1 cellular context compared by ENCODE assay signal in the genomic region with DNA sequence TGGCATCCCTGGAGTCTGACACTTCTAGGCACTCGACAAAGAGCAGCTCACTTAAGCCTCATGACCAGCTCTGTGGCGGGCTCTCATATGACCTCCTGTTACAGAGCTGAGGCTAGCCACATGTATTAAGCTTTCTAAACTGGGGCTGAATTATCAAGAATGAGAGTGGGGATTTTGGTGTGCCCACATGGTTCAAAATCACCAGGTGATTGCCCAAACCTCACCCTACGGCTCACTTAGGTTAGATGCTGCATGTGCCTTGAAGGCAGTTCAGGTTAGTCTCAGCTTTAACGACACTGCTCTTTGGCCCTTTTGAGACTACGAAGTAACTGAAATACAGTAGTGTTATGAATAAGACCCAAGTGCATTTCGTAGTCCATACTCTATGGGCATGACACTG.
TF ChIP-seq lines count a peak whose summit lies in the region.

No MANE protein-coding gene starts in this region.

TF ChIP-seq in GM12878, 131 proteins besides CTCF, POLR2A, EP300 and RAD21 (continued from another document):
- TF ChIP-seq, protein P1, sequence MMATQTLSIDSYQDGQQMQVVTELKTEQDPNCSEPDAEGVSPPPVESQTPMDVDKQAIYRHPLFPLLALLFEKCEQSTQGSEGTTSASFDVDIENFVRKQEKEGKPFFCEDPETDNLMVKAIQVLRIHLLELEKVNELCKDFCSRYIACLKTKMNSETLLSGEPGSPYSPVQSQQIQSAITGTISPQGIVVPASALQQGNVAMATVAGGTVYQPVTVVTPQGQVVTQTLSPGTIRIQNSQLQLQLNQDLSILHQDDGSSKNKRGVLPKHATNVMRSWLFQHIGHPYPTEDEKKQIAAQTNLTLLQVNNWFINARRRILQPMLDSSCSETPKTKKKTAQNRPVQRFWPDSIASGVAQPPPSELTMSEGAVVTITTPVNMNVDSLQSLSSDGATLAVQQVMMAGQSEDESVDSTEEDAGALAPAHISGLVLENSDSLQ (IDR thresholded peaks at IDR 0.05), result no peak
- TF ChIP-seq NR2C1 (IDR thresholded peaks at IDR 0.05) (no peak), SMC3 (IDR thresholded peaks at IDR 0.05; ENCODE audit: borderline replicate concordance, low read length) (no peak), CBX5 (IDR thresholded peaks at IDR 0.05; ENCODE audit: low read depth) (no peak), SIN3A (IDR thresholded peaks at IDR 0.05; ENCODE audit: low read depth, low read length) (no peak), IKZF1 (conservative IDR thresholded peaks at IDR 0.05) (0 out of 2 replicates have a peak, but pooled peaks have one; percentile 20), NFXL1 (IDR thresholded peaks at IDR 0.05; ENCODE audit: borderline replicate concordance) (no peak), RFX5 (IDR thresholded peaks at IDR 0.05; ENCODE audit: low read depth, low read length) (no peak), MEF2B (IDR thresholded peaks at IDR 0.05; ENCODE audit: partially characterized antibody, poor library complexity, severe bottlenecking) (peak; percentile 16), CHD4 (IDR thresholded peaks at IDR 0.05) (no peak), CBFB (IDR thresholded peaks at IDR 0.05; ENCODE audit: low read depth) (no peak), NR2F1 (conservative IDR thresholded peaks at IDR 0.05) (peak; percentile 50), CREB1 (IDR thresholded peaks at IDR 0.05; ENCODE audit: low read depth) (no peak), YY1 (IDR thresholded peaks at IDR 0.05; ENCODE audit: low read depth, low read length) (no peak), WRNIP1 (IDR thresholded peaks at IDR 0.05; ENCODE audit: borderline replicate concordance, low read depth, low read length) (no peak), MTA2 (IDR thresholded peaks at IDR 0.05; ENCODE audit: low read depth) (peak; percentile 37; the same call in 1 of the 2 replicates), RAD51 (IDR thresholded peaks at IDR 0.05) (peak; percentile 73), HCFC1 (IDR thresholded peaks at IDR 0.05; ENCODE audit: low read length) (no peak), TARDBP (IDR thresholded peaks at IDR 0.05; ENCODE audit: borderline replicate concordance) (no peak), SREBF2 (IDR thresholded peaks at IDR 0.05; ENCODE audit: low read length) (no peak), RUNX3 (IDR thresholded peaks at IDR 0.05; ENCODE audit: low read length) (peak; percentile 47), ZNF217 (IDR thresholded peaks at IDR 0.05) (no peak), SPI1 (IDR thresholded peaks at IDR 0.05; ENCODE audit: borderline replicate concordance, insufficient read depth, low read depth, low read length) (no peak), POLR2AphosphoS2 (IDR thresholded peaks at IDR 0.05; ENCODE audit: low read depth, low read length) (no peak), BMI1 (IDR thresholded peaks at IDR 0.05; ENCODE audit: borderline replicate concordance) (no peak), JUNB (IDR thresholded peaks at IDR 0.05) (0 out of 2 replicates have a peak, but pooled peaks have one; percentile 16), ATF7 (IDR thresholded peaks at IDR 0.05; ENCODE audit: low read depth) (0 out of 2 replicates have a peak, but pooled peaks have one; percentile 15), KDM1A (IDR thresholded peaks at IDR 0.05; ENCODE audit: borderline replicate concordance) (no peak)
- TF ChIP-seq, protein P2, sequence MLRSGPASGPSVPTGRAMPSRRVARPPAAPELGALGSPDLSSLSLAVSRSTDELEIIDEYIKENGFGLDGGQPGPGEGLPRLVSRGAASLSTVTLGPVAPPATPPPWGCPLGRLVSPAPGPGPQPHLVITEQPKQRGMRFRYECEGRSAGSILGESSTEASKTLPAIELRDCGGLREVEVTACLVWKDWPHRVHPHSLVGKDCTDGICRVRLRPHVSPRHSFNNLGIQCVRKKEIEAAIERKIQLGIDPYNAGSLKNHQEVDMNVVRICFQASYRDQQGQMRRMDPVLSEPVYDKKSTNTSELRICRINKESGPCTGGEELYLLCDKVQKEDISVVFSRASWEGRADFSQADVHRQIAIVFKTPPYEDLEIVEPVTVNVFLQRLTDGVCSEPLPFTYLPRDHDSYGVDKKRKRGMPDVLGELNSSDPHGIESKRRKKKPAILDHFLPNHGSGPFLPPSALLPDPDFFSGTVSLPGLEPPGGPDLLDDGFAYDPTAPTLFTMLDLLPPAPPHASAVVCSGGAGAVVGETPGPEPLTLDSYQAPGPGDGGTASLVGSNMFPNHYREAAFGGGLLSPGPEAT (IDR thresholded peaks at IDR 0.05; ENCODE audit: low read depth), result peak; percentile 88; the same call in 1 of the 2 replicates
- TF ChIP-seq, protein P3, sequence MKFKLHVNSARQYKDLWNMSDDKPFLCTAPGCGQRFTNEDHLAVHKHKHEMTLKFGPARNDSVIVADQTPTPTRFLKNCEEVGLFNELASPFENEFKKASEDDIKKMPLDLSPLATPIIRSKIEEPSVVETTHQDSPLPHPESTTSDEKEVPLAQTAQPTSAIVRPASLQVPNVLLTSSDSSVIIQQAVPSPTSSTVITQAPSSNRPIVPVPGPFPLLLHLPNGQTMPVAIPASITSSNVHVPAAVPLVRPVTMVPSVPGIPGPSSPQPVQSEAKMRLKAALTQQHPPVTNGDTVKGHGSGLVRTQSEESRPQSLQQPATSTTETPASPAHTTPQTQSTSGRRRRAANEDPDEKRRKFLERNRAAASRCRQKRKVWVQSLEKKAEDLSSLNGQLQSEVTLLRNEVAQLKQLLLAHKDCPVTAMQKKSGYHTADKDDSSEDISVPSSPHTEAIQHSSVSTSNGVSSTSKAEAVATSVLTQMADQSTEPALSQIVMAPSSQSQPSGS (IDR thresholded peaks at IDR 0.05; ENCODE audit: low read length), result no peak
- TF ChIP-seq, protein P4, sequence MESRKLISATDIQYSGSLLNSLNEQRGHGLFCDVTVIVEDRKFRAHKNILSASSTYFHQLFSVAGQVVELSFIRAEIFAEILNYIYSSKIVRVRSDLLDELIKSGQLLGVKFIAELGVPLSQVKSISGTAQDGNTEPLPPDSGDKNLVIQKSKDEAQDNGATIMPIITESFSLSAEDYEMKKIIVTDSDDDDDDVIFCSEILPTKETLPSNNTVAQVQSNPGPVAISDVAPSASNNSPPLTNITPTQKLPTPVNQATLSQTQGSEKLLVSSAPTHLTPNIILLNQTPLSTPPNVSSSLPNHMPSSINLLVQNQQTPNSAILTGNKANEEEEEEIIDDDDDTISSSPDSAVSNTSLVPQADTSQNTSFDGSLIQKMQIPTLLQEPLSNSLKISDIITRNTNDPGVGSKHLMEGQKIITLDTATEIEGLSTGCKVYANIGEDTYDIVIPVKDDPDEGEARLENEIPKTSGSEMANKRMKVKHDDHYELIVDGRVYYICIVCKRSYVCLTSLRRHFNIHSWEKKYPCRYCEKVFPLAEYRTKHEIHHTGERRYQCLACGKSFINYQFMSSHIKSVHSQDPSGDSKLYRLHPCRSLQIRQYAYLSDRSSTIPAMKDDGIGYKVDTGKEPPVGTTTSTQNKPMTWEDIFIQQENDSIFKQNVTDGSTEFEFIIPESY (IDR thresholded peaks at IDR 0.05), result no peak
- TF ChIP-seq, protein P5, sequence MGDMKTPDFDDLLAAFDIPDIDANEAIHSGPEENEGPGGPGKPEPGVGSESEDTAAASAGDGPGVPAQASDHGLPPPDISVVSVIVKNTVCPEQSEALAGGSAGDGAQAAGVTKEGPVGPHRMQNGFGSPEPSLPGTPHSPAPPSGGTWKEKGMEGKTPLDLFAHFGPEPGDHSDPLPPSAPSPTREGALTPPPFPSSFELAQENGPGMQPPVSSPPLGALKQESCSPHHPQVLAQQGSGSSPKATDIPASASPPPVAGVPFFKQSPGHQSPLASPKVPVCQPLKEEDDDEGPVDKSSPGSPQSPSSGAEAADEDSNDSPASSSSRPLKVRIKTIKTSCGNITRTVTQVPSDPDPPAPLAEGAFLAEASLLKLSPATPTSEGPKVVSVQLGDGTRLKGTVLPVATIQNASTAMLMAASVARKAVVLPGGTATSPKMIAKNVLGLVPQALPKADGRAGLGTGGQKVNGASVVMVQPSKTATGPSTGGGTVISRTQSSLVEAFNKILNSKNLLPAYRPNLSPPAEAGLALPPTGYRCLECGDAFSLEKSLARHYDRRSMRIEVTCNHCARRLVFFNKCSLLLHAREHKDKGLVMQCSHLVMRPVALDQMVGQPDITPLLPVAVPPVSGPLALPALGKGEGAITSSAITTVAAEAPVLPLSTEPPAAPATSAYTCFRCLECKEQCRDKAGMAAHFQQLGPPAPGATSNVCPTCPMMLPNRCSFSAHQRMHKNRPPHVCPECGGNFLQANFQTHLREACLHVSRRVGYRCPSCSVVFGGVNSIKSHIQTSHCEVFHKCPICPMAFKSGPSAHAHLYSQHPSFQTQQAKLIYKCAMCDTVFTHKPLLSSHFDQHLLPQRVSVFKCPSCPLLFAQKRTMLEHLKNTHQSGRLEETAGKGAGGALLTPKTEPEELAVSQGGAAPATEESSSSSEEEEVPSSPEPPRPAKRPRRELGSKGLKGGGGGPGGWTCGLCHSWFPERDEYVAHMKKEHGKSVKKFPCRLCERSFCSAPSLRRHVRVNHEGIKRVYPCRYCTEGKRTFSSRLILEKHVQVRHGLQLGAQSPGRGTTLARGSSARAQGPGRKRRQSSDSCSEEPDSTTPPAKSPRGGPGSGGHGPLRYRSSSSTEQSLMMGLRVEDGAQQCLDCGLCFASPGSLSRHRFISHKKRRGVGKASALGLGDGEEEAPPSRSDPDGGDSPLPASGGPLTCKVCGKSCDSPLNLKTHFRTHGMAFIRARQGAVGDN (IDR thresholded peaks at IDR 0.05), result peak; percentile 93
- TF ChIP-seq, protein P6, sequence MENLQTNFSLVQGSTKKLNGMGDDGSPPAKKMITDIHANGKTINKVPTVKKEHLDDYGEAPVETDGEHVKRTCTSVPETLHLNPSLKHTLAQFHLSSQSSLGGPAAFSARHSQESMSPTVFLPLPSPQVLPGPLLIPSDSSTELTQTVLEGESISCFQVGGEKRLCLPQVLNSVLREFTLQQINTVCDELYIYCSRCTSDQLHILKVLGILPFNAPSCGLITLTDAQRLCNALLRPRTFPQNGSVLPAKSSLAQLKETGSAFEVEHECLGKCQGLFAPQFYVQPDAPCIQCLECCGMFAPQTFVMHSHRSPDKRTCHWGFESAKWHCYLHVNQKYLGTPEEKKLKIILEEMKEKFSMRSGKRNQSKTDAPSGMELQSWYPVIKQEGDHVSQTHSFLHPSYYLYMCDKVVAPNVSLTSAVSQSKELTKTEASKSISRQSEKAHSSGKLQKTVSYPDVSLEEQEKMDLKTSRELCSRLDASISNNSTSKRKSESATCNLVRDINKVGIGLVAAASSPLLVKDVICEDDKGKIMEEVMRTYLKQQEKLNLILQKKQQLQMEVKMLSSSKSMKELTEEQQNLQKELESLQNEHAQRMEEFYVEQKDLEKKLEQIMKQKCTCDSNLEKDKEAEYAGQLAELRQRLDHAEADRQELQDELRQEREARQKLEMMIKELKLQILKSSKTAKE (IDR thresholded peaks at IDR 0.05; ENCODE audit: low read depth, poor library complexity, severe bottlenecking), result peak; percentile 73
- TF ChIP-seq, protein P7, sequence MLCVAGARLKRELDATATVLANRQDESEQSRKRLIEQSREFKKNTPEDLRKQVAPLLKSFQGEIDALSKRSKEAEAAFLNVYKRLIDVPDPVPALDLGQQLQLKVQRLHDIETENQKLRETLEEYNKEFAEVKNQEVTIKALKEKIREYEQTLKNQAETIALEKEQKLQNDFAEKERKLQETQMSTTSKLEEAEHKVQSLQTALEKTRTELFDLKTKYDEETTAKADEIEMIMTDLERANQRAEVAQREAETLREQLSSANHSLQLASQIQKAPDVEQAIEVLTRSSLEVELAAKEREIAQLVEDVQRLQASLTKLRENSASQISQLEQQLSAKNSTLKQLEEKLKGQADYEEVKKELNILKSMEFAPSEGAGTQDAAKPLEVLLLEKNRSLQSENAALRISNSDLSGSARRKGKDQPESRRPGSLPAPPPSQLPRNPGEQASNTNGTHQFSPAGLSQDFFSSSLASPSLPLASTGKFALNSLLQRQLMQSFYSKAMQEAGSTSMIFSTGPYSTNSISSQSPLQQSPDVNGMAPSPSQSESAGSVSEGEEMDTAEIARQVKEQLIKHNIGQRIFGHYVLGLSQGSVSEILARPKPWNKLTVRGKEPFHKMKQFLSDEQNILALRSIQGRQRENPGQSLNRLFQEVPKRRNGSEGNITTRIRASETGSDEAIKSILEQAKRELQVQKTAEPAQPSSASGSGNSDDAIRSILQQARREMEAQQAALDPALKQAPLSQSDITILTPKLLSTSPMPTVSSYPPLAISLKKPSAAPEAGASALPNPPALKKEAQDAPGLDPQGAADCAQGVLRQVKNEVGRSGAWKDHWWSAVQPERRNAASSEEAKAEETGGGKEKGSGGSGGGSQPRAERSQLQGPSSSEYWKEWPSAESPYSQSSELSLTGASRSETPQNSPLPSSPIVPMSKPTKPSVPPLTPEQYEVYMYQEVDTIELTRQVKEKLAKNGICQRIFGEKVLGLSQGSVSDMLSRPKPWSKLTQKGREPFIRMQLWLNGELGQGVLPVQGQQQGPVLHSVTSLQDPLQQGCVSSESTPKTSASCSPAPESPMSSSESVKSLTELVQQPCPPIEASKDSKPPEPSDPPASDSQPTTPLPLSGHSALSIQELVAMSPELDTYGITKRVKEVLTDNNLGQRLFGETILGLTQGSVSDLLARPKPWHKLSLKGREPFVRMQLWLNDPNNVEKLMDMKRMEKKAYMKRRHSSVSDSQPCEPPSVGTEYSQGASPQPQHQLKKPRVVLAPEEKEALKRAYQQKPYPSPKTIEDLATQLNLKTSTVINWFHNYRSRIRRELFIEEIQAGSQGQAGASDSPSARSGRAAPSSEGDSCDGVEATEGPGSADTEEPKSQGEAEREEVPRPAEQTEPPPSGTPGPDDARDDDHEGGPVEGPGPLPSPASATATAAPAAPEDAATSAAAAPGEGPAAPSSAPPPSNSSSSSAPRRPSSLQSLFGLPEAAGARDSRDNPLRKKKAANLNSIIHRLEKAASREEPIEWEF (IDR thresholded peaks at IDR 0.05; ENCODE audit: insufficient replicate concordance, low read depth, low read length), result no peak
- TF ChIP-seq, protein P8, sequence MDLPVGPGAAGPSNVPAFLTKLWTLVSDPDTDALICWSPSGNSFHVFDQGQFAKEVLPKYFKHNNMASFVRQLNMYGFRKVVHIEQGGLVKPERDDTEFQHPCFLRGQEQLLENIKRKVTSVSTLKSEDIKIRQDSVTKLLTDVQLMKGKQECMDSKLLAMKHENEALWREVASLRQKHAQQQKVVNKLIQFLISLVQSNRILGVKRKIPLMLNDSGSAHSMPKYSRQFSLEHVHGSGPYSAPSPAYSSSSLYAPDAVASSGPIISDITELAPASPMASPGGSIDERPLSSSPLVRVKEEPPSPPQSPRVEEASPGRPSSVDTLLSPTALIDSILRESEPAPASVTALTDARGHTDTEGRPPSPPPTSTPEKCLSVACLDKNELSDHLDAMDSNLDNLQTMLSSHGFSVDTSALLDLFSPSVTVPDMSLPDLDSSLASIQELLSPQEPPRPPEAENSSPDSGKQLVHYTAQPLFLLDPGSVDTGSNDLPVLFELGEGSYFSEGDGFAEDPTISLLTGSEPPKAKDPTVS (IDR thresholded peaks at IDR 0.05; ENCODE audit: low read depth, low read length), result no peak
